In the genomic region with DNA sequence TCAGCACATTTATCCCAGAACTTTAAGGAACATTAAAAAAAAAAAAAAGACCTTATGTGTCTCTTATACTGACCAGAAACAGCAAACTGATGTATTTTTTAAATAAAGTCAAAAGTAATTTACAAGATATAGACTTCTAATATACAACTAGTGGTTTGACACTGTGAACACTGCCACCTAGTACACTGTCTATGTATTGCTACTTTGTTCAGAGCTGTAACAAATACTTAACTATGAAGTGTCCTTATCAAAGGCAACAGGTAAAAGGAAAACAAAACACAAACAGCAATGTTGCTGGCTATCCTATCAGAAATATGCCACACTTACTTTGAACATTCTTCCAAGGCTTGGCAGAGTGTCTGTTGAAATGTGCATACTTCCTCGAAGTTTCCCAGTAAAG, we compare ENCODE assay signal across 8 cellular contexts.
DNase-seq lines count a peak whose midpoint lies in the region; ATAC-seq and TF ChIP-seq lines count a peak whose summit lies in the region.

No MANE protein-coding gene starts in this region.

- no peak overlapping the region for H3K4me3 ChIP-seq in breast epithelium
- H3K4me3 ChIP-seq in Loucy (ENCODE audit: low read length, poor library complexity, severe bottlenecking) = no peak overlapping the region
- H3K4me3 ChIP-seq in transverse colon = no peak overlapping the region

- H3K9me3 Mint-ChIP-seq in MCF 10A (ENCODE audit: unreplicated experiment) = no peaks in the 10 kb centered on the region

- no TSS peak for BruUV-seq in MCF 10A (replicated peaks; lab: Mats Ljungman, UMichigan)

- intact Hi-C loops in MCF 10A (cut with micrococcal nuclease) (no loop called here), breast epithelium (cut with DNase I; ENCODE audit: low total_unique reads) (no loop called here), transverse colon (cut with DNase I; ENCODE audit: low total_unique reads) (loop anchor here (5.0 kb wide), 1 partner anchor 216 kb away; no protein-coding TSS in a partner anchor)

- H3K4me1 ChIP-seq in breast epithelium (no peaks in the 10 kb centered on the region), Loucy (ENCODE audit: insufficient read depth, low read length, poor library complexity, severe bottlenecking) (peaks cover 7% of the 10 kb centered on the region), transverse colon (no peaks in the 10 kb centered on the region)

- no peak overlapping the region for H3K4me3 Mint-ChIP-seq in MCF 10A (ENCODE audit: unreplicated experiment)

- no peaks in the 10 kb centered on the region for H3F3A ChIP-seq in Loucy (ENCODE audit: low read depth)

- H3K27ac ChIP-seq in breast epithelium (no peak overlapping the region), transverse colon (no peak overlapping the region)

- no peak overlapping the region for H2AFZ ChIP-seq in Loucy (ENCODE audit: low read length)

- H3K9ac ChIP-seq in Loucy (ENCODE audit: low read depth, low read length, poor library complexity, severe bottlenecking) = no peak overlapping the region

- no peak overlapping the region for H3K27ac Mint-ChIP-seq in MCF 10A (ENCODE audit: low read depth, unreplicated experiment)

- no peaks in the 10 kb centered on the region for H3K9me2 ChIP-seq in Loucy (replicated peaks; ENCODE audit: low read depth, low read length)

- no peaks in the 10 kb centered on the region for H3K79me2 ChIP-seq in Loucy (ENCODE audit: insufficient read depth, low read length)

- no peak overlapping the region for H3K4me2 ChIP-seq in Loucy (ENCODE audit: low read depth, low read length, poor library complexity, severe bottlenecking)

- H3K36me3 Mint-ChIP-seq in MCF 10A (ENCODE audit: insufficient read depth, unreplicated experiment) = no peaks in the 10 kb centered on the region

- no peak for TF ChIP-seq EP300 in transverse colon (IDR thresholded peaks at IDR 0.05; ENCODE audit: low read depth)

- H3K36me3 ChIP-seq in breast epithelium (no peaks in the 10 kb centered on the region), Loucy (ENCODE audit: insufficient read depth, low read length) (peaks cover 47% of the 10 kb centered on the region; the same call in 1 of the 2 replicates), transverse colon (no peaks in the 10 kb centered on the region)

- ATAC-seq in HG03342 (IDR thresholded peaks at IDR 0.05; ENCODE audit: unreplicated experiment) = no peak
- no peak for ATAC-seq in GM21825 (IDR thresholded peaks at IDR 0.05; ENCODE audit: unreplicated experiment)
- ATAC-seq in HG03108 (IDR thresholded peaks at IDR 0.05; ENCODE audit: unreplicated experiment) = no peak

- TF ChIP-seq POLR2A in breast epithelium (IDR thresholded peaks at IDR 0.05) (no peak), transverse colon (IDR thresholded peaks at IDR 0.05) (no peak)

- CTCF ChIA-PET in MCF 10A (lab: Yijun Ruan, JAX) = interaction anchor here (0.6 to 1.5 kb wide), 6 partner anchors 12 to 576 kb away, joined by 3 to 6 read pairs (median 5); no protein-coding TSS in a partner anchor

- in situ Hi-C loops in transverse colon (cut with MboI; ENCODE audit: low pct_ligation_motif_present in 1 of 4, low pct_unique_long_range_greater_than_20kb in 1 of 4, low sequenced_read_pairs in 3 of 4) = loop anchor here in 2 of 4 donors (25.0 kb wide), 2 partner anchors 204 to 229 kb away; no protein-coding TSS in a partner anchor

- DNase-seq in MCF 10A (ENCODE audit: unreplicated experiment) (peak; percentile 20), breast epithelium (ENCODE audit: low spot score in 2 of 2) (no peak), dermis blood vessel endothelial cell (peak; percentile 21), transverse colon (no peak)

- no peaks in the 10 kb centered on the region for H3K27me3 Mint-ChIP-seq in MCF 10A (ENCODE audit: insufficient read depth, unreplicated experiment)

- no peaks in the 10 kb centered on the region for H4K20me1 ChIP-seq in Loucy (ENCODE audit: insufficient read depth, low read length, poor library complexity, severe bottlenecking)

- H3K4me1 Mint-ChIP-seq in MCF 10A (ENCODE audit: insufficient read depth, unreplicated experiment) = no peaks in the 10 kb centered on the region

- peaks cover 0 to 3% of the 10 kb centered on the region in 2 donors for H3K27me3 ChIP-seq in breast epithelium
- no peaks in the 10 kb centered on the region for H3K27me3 ChIP-seq in Loucy (ENCODE audit: insufficient read depth, low read length, poor library complexity, severe bottlenecking)
- no peaks in the 10 kb centered on the region for H3K27me3 ChIP-seq in transverse colon

- H3K9me3 ChIP-seq in breast epithelium (no peaks in the 10 kb centered on the region), Loucy (ENCODE audit: insufficient read depth, low read depth, low read length) (no peaks in the 10 kb centered on the region), transverse colon (no peaks in the 10 kb centered on the region)

- POLR2A ChIA-PET in MCF 10A (lab: Yijun Ruan, JAX) = interaction anchor here (0.6 to 1.6 kb wide), 2 partner anchors 160 to 172 kb away, joined by 3 to 4 read pairs; a partner anchor contains a TSS

- WGBS in transverse colon (ENCODE audit: low coverage in 1 of 2), 2 donors = 40 to 57% methylated on average over 1 of the region's 1 CpG

- TF ChIP-seq CTCF in MCF 10A (IDR thresholded peaks at IDR 0.05; ENCODE audit: unreplicated experiment) (peak; percentile 51), breast epithelium (IDR thresholded peaks at IDR 0.05) (no peak), Loucy (conservative IDR thresholded peaks at IDR 0.05; ENCODE audit: low read length) (peak; percentile 58; the same call in 1 of the 2 replicates), transverse colon (IDR thresholded peaks at IDR 0.05) (peak in 3 of 5 experiments; percentile 5 to 33 (median 29))

Comparison
In these comparisons a context has a peak if more than half of its experiments do, and no peak if none do; other contexts are left out.
1. DNase-seq: peak in MCF 10A (single experiment) and dermis blood vessel endothelial cell (single experiment); none in breast epithelium (0 of 2) and transverse colon (single experiment).
2. CTCF ChIP-seq: peak in MCF 10A (single experiment), Loucy (single experiment) and transverse colon (3 of 5); none in breast epithelium (0 of 3).